Comparison of ENCODE assay signal across 33 cellular contexts in the genomic region with DNA sequence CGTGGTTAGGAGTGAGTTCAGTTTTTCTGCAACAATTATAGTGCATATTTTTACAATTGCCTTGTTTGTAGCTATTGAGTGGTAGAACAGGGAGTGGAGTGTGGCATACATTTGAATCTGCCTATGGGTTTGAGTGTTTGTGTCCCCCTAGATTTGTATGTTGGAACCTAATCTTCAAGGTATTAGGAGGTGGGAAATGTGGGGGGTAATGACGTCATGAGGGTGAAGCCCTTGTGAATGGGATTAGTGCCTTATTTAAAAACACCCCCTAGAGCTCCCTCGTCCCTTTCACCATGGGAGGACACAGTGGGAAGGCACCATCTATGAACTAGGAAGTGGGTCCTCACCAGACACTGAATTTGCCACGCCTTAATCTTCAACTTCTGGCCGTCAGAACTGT.
A peak's percentile ranks its signal among the peaks of the same experiment; 100 is the strongest.
DNase-seq lines count a peak whose midpoint lies in the region; ATAC-seq, FAIRE-seq and TF ChIP-seq lines count a peak whose summit lies in the region.
"Had no signal": no experiment of that assay in that cellular context is flagged by ENCODE, and none has a peak within 500 bp of the region (broad histone marks: within the 10 kb centered on the region; RNA-seq: fewer than 3 reads in every experiment).

No MANE protein-coding gene starts in this region.

- intact Hi-C loops in HepG2 (cut with micrococcal nuclease; ENCODE audit: unreplicated experiment): no loop called here
- intact Hi-C loops in right lobe of liver (cut with DNase I): no loop called here
- intact Hi-C loops in transverse colon (cut with DNase I; ENCODE audit: low total_unique reads): no loop called here

- H3K27ac ChIP-seq in HepG2 (ENCODE audit: extremely low read length, insufficient read depth, low read length) (no peak overlapping the region), right lobe of liver (no peak overlapping the region), astrocyte (ENCODE audit: low read depth, low read length) (no peak overlapping the region), transverse colon (no peak overlapping the region)
- H3K27ac ChIP-seq: 22Rv1; A549; BLaER1; BLaER1 treated with 17β-estradiol and CSF1 and Interleukin-3, amounts not matched to agents 10 nM and 100 nM; C4-2B had no signal

- H3K36me3 ChIP-seq in HepG2 (replicated peaks in 1 of 2; ENCODE audit: control insufficient read depth in 1 of 2, insufficient read depth in 2 of 2, low read length in 2 of 2) (no peaks in the 10 kb centered on the region), right lobe of liver (no peaks in the 10 kb centered on the region), astrocyte (ENCODE audit: insufficient read depth, low read length) (no peaks in the 10 kb centered on the region), transverse colon (no peaks in the 10 kb centered on the region)
- H3K36me3 ChIP-seq: BE2C; BLaER1; BLaER1 treated with 17β-estradiol and CSF1 and Interleukin-3, amounts not matched to agents 10 nM and 100 nM had no signal

- TF ChIP-seq POLR2A in HepG2 (IDR thresholded peaks at IDR 0.05; ENCODE audit: insufficient read depth in 1 of 2, low read depth in 2 of 2, low read length in 2 of 2) (no peak), right lobe of liver (IDR thresholded peaks at IDR 0.05) (no peak), transverse colon (IDR thresholded peaks at IDR 0.05) (no peak)

- no peak overlapping the region for H3K27ac Mint-ChIP-seq in astrocyte (ENCODE audit: unreplicated experiment)
- H3K27ac Mint-ChIP-seq: B cell; CD14-positive monocyte; CD4-positive, alpha-beta memory T cell; CD4-positive, alpha-beta T cell; CD4-positive, CD25-positive, alpha-beta regulatory T cell; CD8-positive, alpha-beta T cell had no signal

- POLR2A ChIA-PET in HepG2 (lab: Yijun Ruan, JAX): no interaction called here

- H3K9me3 ChIP-seq in HepG2 (ENCODE audit: low read length) (peaks cover 32% of the 10 kb centered on the region), right lobe of liver (no peaks in the 10 kb centered on the region), astrocyte (ENCODE audit: insufficient read depth, low read depth, low read length) (no peaks in the 10 kb centered on the region), transverse colon (no peaks in the 10 kb centered on the region)
- H3K9me3 ChIP-seq: A549; BE2C; BLaER1; BLaER1 treated with 17β-estradiol and CSF1 and Interleukin-3, amounts not matched to agents 10 nM and 100 nM; Caco-2 had no signal

- no peak for ATAC-seq in HepG2
- no peak for ATAC-seq in right lobe of liver
- ATAC-seq: A549; CD8-positive, alpha-beta T cell had no signal

- CTCF ChIA-PET in HepG2 (lab: Yijun Ruan, JAX; ENCODE audit: low intra/inter-chr PET ratio, low total read pairs): no interaction called here

- 0% methylated on average over 5 of the region's 5 CpGs for WGBS in HepG2 (ENCODE audit: low lambda C conversion rate)
- 30% methylated on average over 4 of the region's 5 CpGs for WGBS in right lobe of liver (ENCODE audit: insufficient coverage, low coverage, low lambda C conversion rate, missing lambda C conversion rate)
- 60 to 67% methylated on average over 1 to 5 of the region's 5 CpGs for WGBS in transverse colon (ENCODE audit: low coverage in 1 of 2), 2 donors

- H3K9me3 Mint-ChIP-seq in astrocyte (ENCODE audit: unreplicated experiment): no peaks in the 10 kb centered on the region
- H3K9me3 Mint-ChIP-seq: CD4-positive, alpha-beta T cell had no signal

- no peaks in the 10 kb centered on the region for H4K20me1 ChIP-seq in HepG2 (ENCODE audit: insufficient read depth, low read length)
- H4K20me1 ChIP-seq in astrocyte (ENCODE audit: insufficient read depth, low read length): no peaks in the 10 kb centered on the region
- H4K20me1 ChIP-seq: BLaER1; BLaER1 treated with 17β-estradiol and CSF1 and Interleukin-3, amounts not matched to agents 10 nM and 100 nM had no signal

- H3K27me3 ChIP-seq in HepG2 (ENCODE audit: control insufficient read depth in 1 of 2, insufficient read depth in 2 of 2, low read length in 2 of 2) (no peaks in the 10 kb centered on the region), right lobe of liver (no peaks in the 10 kb centered on the region), astrocyte (ENCODE audit: insufficient read depth, low read length) (no peaks in the 10 kb centered on the region), transverse colon (no peaks in the 10 kb centered on the region)
- H3K27me3 ChIP-seq: BE2C; BLaER1; BLaER1 treated with 17β-estradiol and CSF1 and Interleukin-3, amounts not matched to agents 10 nM and 100 nM had no signal

- TF ChIP-seq CTCF in HepG2 (CRISPR knock-in tag; IDR thresholded peaks at IDR 0.05) (no peak), right lobe of liver (IDR thresholded peaks at IDR 0.05) (no peak), astrocyte (IDR thresholded peaks at IDR 0.05; ENCODE audit: insufficient read depth, low read depth, low read length) (no peak), transverse colon (IDR thresholded peaks at IDR 0.05) (no peak)

- no TSS peak for BruUV-seq in HepG2 (replicated peaks; lab: Mats Ljungman, UMichigan)

- H3K4me3 Mint-ChIP-seq in astrocyte (ENCODE audit: unreplicated experiment): no peak overlapping the region
- H3K4me3 Mint-ChIP-seq: B cell; CD14-positive monocyte; CD4-positive, alpha-beta memory T cell; CD4-positive, alpha-beta T cell; CD4-positive, CD25-positive, alpha-beta regulatory T cell; CD8-positive, alpha-beta memory T cell; CD8-positive, alpha-beta T cell had no signal

- H3K79me2 ChIP-seq in HepG2 (ENCODE audit: insufficient read depth, low read length) (no peaks in the 10 kb centered on the region), astrocyte (ENCODE audit: insufficient read depth, low read length) (no peaks in the 10 kb centered on the region)

- no peak for TF ChIP-seq RAD21 in HepG2 (CRISPR knock-in tag; IDR thresholded peaks at IDR 0.05)

- H3K4me1 ChIP-seq in HepG2 (ENCODE audit: insufficient read depth, low read length) (no peaks in the 10 kb centered on the region), right lobe of liver (no peaks in the 10 kb centered on the region), astrocyte (ENCODE audit: insufficient read depth, low read length) (no peaks in the 10 kb centered on the region), transverse colon (no peaks in the 10 kb centered on the region)
- H3K4me1 ChIP-seq: A549; BE2C; BLaER1; BLaER1 treated with 17β-estradiol and CSF1 and Interleukin-3, amounts not matched to agents 10 nM and 100 nM; Caco-2 had no signal

- in situ Hi-C loops in HepG2 (cut with HindIII; ENCODE audit: extremely low pct_ligation_motif_present, low pct_unique_long_range_greater_than_20kb): no loop called here
- in situ Hi-C loops in transverse colon (cut with MboI; ENCODE audit: low pct_ligation_motif_present in 1 of 4, low pct_unique_long_range_greater_than_20kb in 1 of 4, low sequenced_read_pairs in 3 of 4): no loop called here

- H2AFZ ChIP-seq in HepG2 (ENCODE audit: low read length) (no peak overlapping the region), astrocyte (ENCODE audit: low read depth, low read length) (no peak overlapping the region)

- H3K9ac ChIP-seq in HepG2 (ENCODE audit: insufficient read depth, low read depth, low read length): no peak overlapping the region
- H3K9ac ChIP-seq in astrocyte (ENCODE audit: low read length): no peak overlapping the region
- H3K9ac ChIP-seq: BLaER1; BLaER1 treated with 17β-estradiol and CSF1 and Interleukin-3, amounts not matched to agents 10 nM and 100 nM had no signal

- H3K4me2 ChIP-seq in HepG2 (ENCODE audit: low read depth, low read length): no peak overlapping the region
- no peak overlapping the region for H3K4me2 ChIP-seq in astrocyte (ENCODE audit: low read length)
- H3K4me2 ChIP-seq: A549; BLaER1; BLaER1 treated with 17β-estradiol and CSF1 and Interleukin-3, amounts not matched to agents 10 nM and 100 nM had no signal

- no peaks in the 10 kb centered on the region for H3K36me3 Mint-ChIP-seq in astrocyte (ENCODE audit: low read depth, unreplicated experiment)
- H3K36me3 Mint-ChIP-seq: CD14-positive monocyte; CD4-positive, alpha-beta memory T cell; CD4-positive, CD25-positive, alpha-beta regulatory T cell; CD8-positive, alpha-beta T cell had no signal

- FAIRE-seq in HepG2 (lab: Jason Lieb, UNC) (no peak), astrocyte (lab: Jason Lieb, UNC) (peak; percentile 58)
- FAIRE-seq: A204.1, D721Med had no signal

- no peaks in the 10 kb centered on the region for H3K4me1 Mint-ChIP-seq in astrocyte (ENCODE audit: low read depth, unreplicated experiment)
- H3K4me1 Mint-ChIP-seq: B cell; CD14-positive monocyte; CD4-positive, alpha-beta memory T cell; CD4-positive, CD25-positive, alpha-beta regulatory T cell; CD8-positive, alpha-beta memory T cell had no signal

- TF ChIP-seq EP300 in HepG2 (IDR thresholded peaks at IDR 0.05; ENCODE audit: low read depth in 2 of 2, low read length in 2 of 2) (no peak), HepG2 (CRISPR knock-in tag; IDR thresholded peaks at IDR 0.05; ENCODE audit: borderline replicate concordance) (no peak), transverse colon (IDR thresholded peaks at IDR 0.05; ENCODE audit: low read depth) (no peak)

- no peaks in the 10 kb centered on the region for H3K27me3 Mint-ChIP-seq in astrocyte (ENCODE audit: low read depth, unreplicated experiment)
- H3K27me3 Mint-ChIP-seq: B cell; CD4-positive, alpha-beta memory T cell; CD4-positive, alpha-beta T cell; CD4-positive, CD25-positive, alpha-beta regulatory T cell; CD8-positive, alpha-beta memory T cell had no signal

- no peak overlapping the region for H3K4me3 ChIP-seq in HepG2 (replicated peaks in 1 of 3; ENCODE audit: insufficient read depth in 1 of 3, low read depth in 2 of 3, low read length in 3 of 3)
- H3K4me3 ChIP-seq in right lobe of liver: no peak overlapping the region
- no peak overlapping the region for H3K4me3 ChIP-seq in astrocyte (ENCODE audit: insufficient read depth, low read depth, low read length)
- H3K4me3 ChIP-seq in transverse colon: no peak overlapping the region
- H3K4me3 ChIP-seq: A549; BLaER1; BLaER1 treated with 17β-estradiol and CSF1 and Interleukin-3, amounts not matched to agents 10 nM and 100 nM had no signal

- no peak for DNase-seq in HepG2 (ENCODE audit: low spot score)
- DNase-seq in right lobe of liver: no peak
- DNase-seq in astrocyte (ENCODE audit: low read depth): no peak
- DNase-seq in transverse colon: no peak
- DNase-seq: 8988T; ACHN; AML-193; BE2C; C1 segment of cervical spinal cord; Caco-2; Calu3; CD4-positive, alpha-beta memory T cell; CD4-positive, alpha-beta T cell; CD4-positive, CD25-positive, alpha-beta regulatory T cell; CD8-positive, alpha-beta memory T cell; CD8-positive, alpha-beta T cell; COR-L47; DMS 273 treated with DMSO at 0.1 percent for 48 hours; DMS153; DMS53; DMS79; DMS79 treated with DMSO at 0.1 percent for 48 hours; DND-41; EL had no signal

TF ChIP-seq in HepG2, 621 proteins besides CTCF, POLR2A, EP300 and RAD21:
- TF ChIP-seq ATF7 (IDR thresholded peaks at IDR 0.05) (peak; percentile 90), ATF7 (CRISPR knock-in tag; IDR thresholded peaks at IDR 0.05) (no peak), CREB1 (IDR thresholded peaks at IDR 0.05) (peak; percentile 85), CREB1 (CRISPR knock-in tag; IDR thresholded peaks at IDR 0.05) (no peak), ZNF577 (CRISPR knock-in tag; IDR thresholded peaks at IDR 0.05; ENCODE audit: borderline replicate concordance, low read depth) (no peak)
